ENCODE assay signal across 1 cellular context in the genomic region with DNA sequence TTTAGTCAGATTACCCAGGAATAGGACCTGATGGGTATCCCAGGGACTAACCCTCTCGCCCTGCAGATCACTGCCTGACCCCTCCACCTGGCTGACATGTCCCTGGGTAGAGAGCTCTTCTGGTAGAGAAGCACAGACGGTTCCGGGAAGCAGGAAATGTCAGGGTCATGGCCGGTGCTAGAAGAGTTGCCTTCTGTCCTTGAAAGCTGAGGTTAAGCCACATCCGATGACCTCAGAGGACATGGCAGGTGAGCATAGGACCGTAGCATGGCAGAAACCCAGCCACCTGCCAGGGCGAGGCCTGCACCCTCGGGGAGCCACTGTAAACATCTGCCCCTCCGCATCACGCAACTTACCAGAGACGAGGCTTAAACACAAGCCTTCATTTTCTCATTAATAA.
TF ChIP-seq lines count a peak whose summit lies in the region.

No MANE protein-coding gene starts in this region.

TF ChIP-seq in IMR-90, 13 proteins besides CTCF, POLR2A, EP300 and RAD21 (continued from another document):
- TF ChIP-seq, protein P1, sequence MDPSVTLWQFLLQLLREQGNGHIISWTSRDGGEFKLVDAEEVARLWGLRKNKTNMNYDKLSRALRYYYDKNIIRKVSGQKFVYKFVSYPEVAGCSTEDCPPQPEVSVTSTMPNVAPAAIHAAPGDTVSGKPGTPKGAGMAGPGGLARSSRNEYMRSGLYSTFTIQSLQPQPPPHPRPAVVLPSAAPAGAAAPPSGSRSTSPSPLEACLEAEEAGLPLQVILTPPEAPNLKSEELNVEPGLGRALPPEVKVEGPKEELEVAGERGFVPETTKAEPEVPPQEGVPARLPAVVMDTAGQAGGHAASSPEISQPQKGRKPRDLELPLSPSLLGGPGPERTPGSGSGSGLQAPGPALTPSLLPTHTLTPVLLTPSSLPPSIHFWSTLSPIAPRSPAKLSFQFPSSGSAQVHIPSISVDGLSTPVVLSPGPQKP (IDR thresholded peaks at IDR 0.05; ENCODE audit: borderline replicate concordance, low read depth, low read length): no peak
- TF ChIP-seq RCOR1 (IDR thresholded peaks at IDR 0.05; ENCODE audit: insufficient replicate concordance, low read length): no peak
- TF ChIP-seq CHD1 (IDR thresholded peaks at IDR 0.05; ENCODE audit: low read depth, low read length): no peak
